ENCODE assay signal across 1 cellular context in genomic region chr9:11457809-11458785, GRCh38.
TF ChIP-seq lines count a peak whose summit lies in the region.

No MANE protein-coding gene starts in this region.

TF ChIP-seq in GM23338, 12 proteins besides CTCF, POLR2A, EP300 and RAD21:
- TF ChIP-seq REST (IDR thresholded peaks at IDR 0.05; ENCODE audit: unreplicated experiment) = no peak
- no peak for TF ChIP-seq STAT1 (IDR thresholded peaks at IDR 0.05; ENCODE audit: unreplicated experiment)
- TF ChIP-seq ZNF462 (CRISPR knock-in tag; IDR thresholded peaks at IDR 0.05) = no peak
- TF ChIP-seq ZNF114 (CRISPR knock-in tag; IDR thresholded peaks at IDR 0.05) = no peak
- TF ChIP-seq POLR2AphosphoS5 (IDR thresholded peaks at IDR 0.05; ENCODE audit: low read depth) = no peak
- no peak for TF ChIP-seq JUNB (IDR thresholded peaks at IDR 0.05; ENCODE audit: unreplicated experiment)
- no peak for TF ChIP-seq EZH2phosphoT487 (IDR thresholded peaks at IDR 0.05; ENCODE audit: unreplicated experiment)
- TF ChIP-seq NANOG (IDR thresholded peaks at IDR 0.05; ENCODE audit: borderline replicate concordance) = no peak
- TF ChIP-seq CREB1 (CRISPR knock-in tag; IDR thresholded peaks at IDR 0.05; ENCODE audit: low read depth) = no peak
- no peak for TF ChIP-seq EZH2 (IDR thresholded peaks at IDR 0.05; ENCODE audit: low read depth, unreplicated experiment)
- TF ChIP-seq ZNF331 (CRISPR knock-in tag; IDR thresholded peaks at IDR 0.05; ENCODE audit: low read depth) = no peak
- TF ChIP-seq ETS1 (IDR thresholded peaks at IDR 0.05) = no peak
